Comparison of ENCODE assay signal across 3 cellular contexts in the genomic region with DNA sequence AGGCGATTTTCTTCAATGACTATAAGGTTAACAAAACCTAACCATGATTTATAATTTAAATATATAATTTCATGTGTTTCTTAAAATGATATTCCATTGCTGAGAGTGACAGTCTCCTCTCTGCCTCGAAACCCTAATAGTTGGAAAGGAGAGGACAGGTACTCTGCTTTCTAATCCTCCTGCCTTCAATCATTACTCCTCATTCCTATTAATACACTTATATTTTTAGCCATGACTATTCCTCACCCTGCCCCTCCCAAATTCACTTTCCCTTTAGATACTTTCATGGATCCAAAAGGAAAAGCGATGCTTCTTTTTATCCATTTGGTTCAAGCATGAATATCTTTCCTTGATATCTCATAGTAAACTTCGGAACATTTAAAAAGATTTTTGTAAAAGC.
"Had no signal": no experiment of that assay in that cellular context is flagged by ENCODE, and none has a peak within 500 bp of the region (broad histone marks: within the 10 kb centered on the region; RNA-seq: fewer than 3 reads in every experiment).

No MANE protein-coding gene starts in this region.

- H3K4me3 ChIP-seq: GM12878 had no signal

- DNase-seq: GDM1, GF-D8 had no signal
